Comparison of ENCODE assay signal across 20 cellular contexts in the genomic region with DNA sequence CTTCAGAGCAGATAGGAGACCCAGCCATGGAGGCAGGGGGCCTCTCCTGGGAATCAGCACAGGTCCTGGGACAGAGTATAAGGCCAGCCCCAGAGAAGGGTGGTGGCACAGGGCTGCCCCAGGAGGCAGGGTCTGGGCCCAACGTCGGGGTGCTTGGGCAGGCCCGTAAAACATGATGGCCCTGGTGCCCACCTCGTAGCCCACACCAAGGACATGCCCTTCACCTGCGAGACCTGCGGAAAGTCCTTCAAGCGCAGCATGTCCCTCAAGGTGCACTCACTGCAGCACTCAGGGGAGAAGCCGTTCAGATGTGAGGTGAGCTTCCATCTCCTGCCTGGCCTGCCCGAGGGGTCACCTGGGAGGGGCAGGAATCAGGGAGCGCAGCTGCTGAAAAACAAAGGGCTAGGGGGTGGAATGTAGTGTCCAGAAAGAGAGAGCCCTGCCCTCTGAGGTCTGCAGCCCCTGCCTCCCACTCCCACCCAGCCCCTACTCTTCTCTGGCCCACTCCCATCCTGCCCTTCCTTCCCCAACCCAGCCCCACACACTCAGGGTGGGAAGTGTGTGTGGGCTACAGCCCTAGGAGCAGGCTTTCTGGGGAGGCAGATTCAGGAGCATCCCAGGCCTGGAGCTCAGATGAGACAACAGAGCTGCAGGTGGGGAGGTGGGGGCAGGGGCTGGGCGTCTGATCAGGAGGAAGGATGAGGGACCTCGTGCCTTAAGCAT. TPM values are rescaled to one million over a fixed set of nuclear protein-coding genes. Genes with fewer than 3 reads are reported as not detected.
DNase-seq lines count a peak whose midpoint lies in the region; ATAC-seq, FAIRE-seq and TF ChIP-seq lines count a peak whose summit lies in the region.
"Had no signal": no experiment of that assay in that cellular context is flagged by ENCODE, and none has a peak within 500 bp of the region (broad histone marks: within the 10 kb centered on the region; RNA-seq: fewer than 3 reads in every experiment).

No MANE protein-coding gene starts in this region.

- TF ChIP-seq RAD21 in HepG2 (CRISPR knock-in tag; IDR thresholded peaks at IDR 0.05): no peak

- no peaks in the 10 kb centered on the region for H4K20me1 ChIP-seq in HepG2 (ENCODE audit: insufficient read depth, low read length)

- H3K9me3 ChIP-seq in HepG2 (ENCODE audit: low read length) (no peaks in the 10 kb centered on the region), right lobe of liver (no peaks in the 10 kb centered on the region), HEK293 (ENCODE audit: control insufficient read depth, insufficient read depth, low read depth, low read length) (no peaks in the 10 kb centered on the region), mesenchymal stem cell (ENCODE audit: control insufficient read depth, low read length) (no peaks in the 10 kb centered on the region)
- H3K9me3 ChIP-seq: MG63 had no signal

- peaks cover 14% of the 10 kb centered on the region for H3K79me1 ChIP-seq in mesenchymal stem cell (replicated peaks; ENCODE audit: low read length, poor library complexity, severe bottlenecking)

- no peaks in the 10 kb centered on the region for H3K79me2 ChIP-seq in HepG2 (ENCODE audit: insufficient read depth, low read length)

- H3K36me3 ChIP-seq in HepG2 (replicated peaks in 1 of 2; ENCODE audit: control insufficient read depth in 1 of 2, insufficient read depth in 2 of 2, low read length in 2 of 2): no peaks in the 10 kb centered on the region
- no peaks in the 10 kb centered on the region for H3K36me3 ChIP-seq in right lobe of liver
- peaks cover 0 to 49% of the 10 kb centered on the region in 2 experiments; a peak in 1 of 3 replicates for H3K36me3 ChIP-seq in HEK293 (ENCODE audit: control insufficient read depth in 2 of 2, insufficient read depth in 1 of 2, low read length in 2 of 2)
- H3K36me3 ChIP-seq in mesenchymal stem cell (ENCODE audit: control insufficient read depth in 1 of 2, insufficient read depth in 2 of 2, low read depth in 1 of 2, low read length in 2 of 2): peaks cover 35 to 71% of the 10 kb centered on the region in 2 experiments

- no peaks in the 10 kb centered on the region for H3K27me3 ChIP-seq in HepG2 (ENCODE audit: control insufficient read depth in 1 of 2, insufficient read depth in 2 of 2, low read length in 2 of 2)
- no peaks in the 10 kb centered on the region for H3K27me3 ChIP-seq in right lobe of liver
- peaks cover 0 to under 1% of the 10 kb centered on the region in 2 experiments for H3K27me3 ChIP-seq in mesenchymal stem cell (ENCODE audit: control insufficient read depth in 1 of 2, insufficient read depth in 1 of 2, low read length in 2 of 2)
- H3K27me3 ChIP-seq: MG63 had no signal

- H3K27ac Mint-ChIP-seq in stimulated activated naive B cell treated with anti-CD40 and anti-IgM and Interleukin-4, amounts not matched to agents 10 μg/mL and 1 μg/mL and 100 μg/mL, for 72 hours: peak overlapping the region; percentile 65
- no peak overlapping the region for H3K27ac Mint-ChIP-seq in activated naive CD4-positive, alpha-beta T cell treated with anti-CD3 and anti-CD28 coated beads, Interleukin-2, amount 10 ng/mL, durations not matched to agents 7 days and 5 days
- H3K27ac Mint-ChIP-seq: CD8-positive, alpha-beta T cell had no signal

- FAIRE-seq in HepG2 (lab: Jason Lieb, UNC) (no peak), urothelium cell line (lab: Jason Lieb, UNC) (no peak)
- FAIRE-seq: GM12878, H54 had no signal

- no peak overlapping the region for H2BK120ac ChIP-seq in mesenchymal stem cell (ENCODE audit: low read depth, low read length)

- intact Hi-C loops in HepG2 (cut with micrococcal nuclease; ENCODE audit: unreplicated experiment) (no loop called here), right lobe of liver (cut with DNase I) (no loop called here)

- ATAC-seq in HepG2: no peak
- ATAC-seq in right lobe of liver: no peak
- no peak for ATAC-seq in stimulated activated naive B cell treated with anti-CD40 and anti-IgM and Interleukin-4, amounts not matched to agents 10 μg/mL and 1 μg/mL and 100 μg/mL, for 72 hours (replicated peaks)
- ATAC-seq: CD8-positive, alpha-beta T cell; Right ventricle myocardium inferior had no signal

- H3K14ac ChIP-seq in mesenchymal stem cell (ENCODE audit: low read length in 2 of 2): no peak overlapping the region

- H3K27ac ChIP-seq in HepG2 (ENCODE audit: extremely low read length, insufficient read depth, low read length) (no peak overlapping the region), right lobe of liver (no peak overlapping the region), HEK293 (ENCODE audit: extremely low read depth, low read depth, low read length) (no peak overlapping the region), mesenchymal stem cell (ENCODE audit: low read length, poor library complexity, severe bottlenecking) (no peak overlapping the region)
- H3K27ac ChIP-seq: SK-N-MC had no signal

- H3K23ac ChIP-seq in mesenchymal stem cell (ENCODE audit: low read length in 2 of 2): no peak overlapping the region

- no peak overlapping the region for H3K18ac ChIP-seq in mesenchymal stem cell (ENCODE audit: low read depth in 1 of 2, low read length in 2 of 2)

- no peak overlapping the region for H3K9ac ChIP-seq in HepG2 (ENCODE audit: insufficient read depth, low read depth, low read length)
- H3K9ac ChIP-seq in mesenchymal stem cell (ENCODE audit: low read length): no peak overlapping the region

- no peaks in the 10 kb centered on the region for H3K27me3 Mint-ChIP-seq in stimulated activated naive B cell treated with anti-CD40 and anti-IgM and Interleukin-4, amounts not matched to agents 10 μg/mL and 1 μg/mL and 100 μg/mL, for 72 hours
- H3K27me3 Mint-ChIP-seq in activated naive CD4-positive, alpha-beta T cell treated with anti-CD3 and anti-CD28 coated beads, Interleukin-2, amount 10 ng/mL, durations not matched to agents 7 days and 5 days: peaks cover 12% of the 10 kb centered on the region

- peaks cover 14% of the 10 kb centered on the region for H3K4me1 ChIP-seq in HepG2 (ENCODE audit: insufficient read depth, low read length)
- H3K4me1 ChIP-seq in right lobe of liver: no peaks in the 10 kb centered on the region
- H3K4me1 ChIP-seq in HEK293 (ENCODE audit: control insufficient read depth, insufficient read depth, low read length): no peaks in the 10 kb centered on the region
- peaks cover 20% of the 10 kb centered on the region for H3K4me1 ChIP-seq in mesenchymal stem cell (ENCODE audit: control insufficient read depth, insufficient read depth, low read depth, low read length)

- H3K4me2 ChIP-seq in HepG2 (ENCODE audit: low read depth, low read length) (no peak overlapping the region), mesenchymal stem cell (ENCODE audit: low read length, poor library complexity, severe bottlenecking) (no peak overlapping the region)

- 73% methylated on average over 6 of the region's 12 CpGs for WGBS in HepG2 (ENCODE audit: low lambda C conversion rate)
- 95% methylated on average over 6 of the region's 12 CpGs for WGBS in right lobe of liver (ENCODE audit: insufficient coverage, low coverage, low lambda C conversion rate, missing lambda C conversion rate)
- 96% methylated on average over 9 of the region's 12 CpGs for WGBS in mesenchymal stem cell

- H4K91ac ChIP-seq in mesenchymal stem cell (ENCODE audit: low read length): peak overlapping the region; percentile 29

- TF ChIP-seq CTCF in HepG2 (CRISPR knock-in tag; IDR thresholded peaks at IDR 0.05): no peak
- TF ChIP-seq CTCF in right lobe of liver (IDR thresholded peaks at IDR 0.05): no peak
- no peak for TF ChIP-seq CTCF in HEK293 (tag by site-specific recombination; IDR thresholded peaks at IDR 0.05)

- no peaks in the 10 kb centered on the region for H3K36me3 Mint-ChIP-seq in stimulated activated naive B cell treated with anti-CD40 and anti-IgM and Interleukin-4, amounts not matched to agents 10 μg/mL and 1 μg/mL and 100 μg/mL, for 72 hours
- H3K36me3 Mint-ChIP-seq in activated naive CD4-positive, alpha-beta T cell treated with anti-CD3 and anti-CD28 coated beads, Interleukin-2, amount 10 ng/mL, durations not matched to agents 7 days and 5 days: no peaks in the 10 kb centered on the region
- H3K36me3 Mint-ChIP-seq: CD8-positive, alpha-beta T cell had no signal

- H4K8ac ChIP-seq in mesenchymal stem cell (ENCODE audit: low read length): no peak overlapping the region

- in situ Hi-C loops in HepG2 (cut with HindIII; ENCODE audit: extremely low pct_ligation_motif_present, low pct_unique_long_range_greater_than_20kb): no loop called here

- no peak overlapping the region for H2BK5ac ChIP-seq in mesenchymal stem cell (ENCODE audit: low read depth, low read length, poor library complexity, severe bottlenecking)

- BruUV-seq in HepG2 (replicated peaks; lab: Mats Ljungman, UMichigan): no TSS peak

- POLR2A ChIA-PET in HepG2 (lab: Yijun Ruan, JAX) (no interaction called here), HEK293 (lab: Yijun Ruan, JAX) (interaction anchor here (1.0 kb wide), 1 partner anchor 10 kb away, joined by 3 read pairs; no protein-coding TSS in a partner anchor)

- H2AK5ac ChIP-seq in mesenchymal stem cell (ENCODE audit: low read length, severe bottlenecking): no peak overlapping the region

- TF ChIP-seq EP300 in HepG2 (IDR thresholded peaks at IDR 0.05; ENCODE audit: low read depth in 2 of 2, low read length in 2 of 2): no peak
- TF ChIP-seq EP300 in HepG2 (CRISPR knock-in tag; IDR thresholded peaks at IDR 0.05; ENCODE audit: borderline replicate concordance): no peak

- DNase-seq in HepG2 (ENCODE audit: low spot score) (no peak), right lobe of liver (no peak), mesenchymal stem cell (no peak), urothelium cell line (ENCODE audit: low spot score) (no peak), RKO (ENCODE audit: low spot score) (no peak)
- DNase-seq in stimulated activated naive B cell treated with anti-CD40 and anti-IgM and Interleukin-4, amounts not matched to agents 10 μg/mL and 1 μg/mL and 100 μg/mL, for 72 hours: no peak
- DNase-seq in activated naive CD4-positive, alpha-beta T cell treated with anti-CD3 and anti-CD28 coated beads, Interleukin-2, amount 10 ng/mL, durations not matched to agents 7 days and 5 days: no peak
- DNase-seq: ACHN; CD8-positive, alpha-beta T cell; DMS79 treated with DMSO at 0.1 percent for 48 hours; MG63; NCI-H1092; NCI-H2227 treated with DMSO at 0.1 percent for 48 hours; NCI-H524 treated with DMSO at 0.1 percent for 48 hours had no signal

- peaks cover 11 to 17% of the 10 kb centered on the region in 2 donors for H3K4me1 Mint-ChIP-seq in stimulated activated naive B cell treated with anti-CD40 and anti-IgM and Interleukin-4, amounts not matched to agents 10 μg/mL and 1 μg/mL and 100 μg/mL, for 72 hours
- no peaks in the 10 kb centered on the region for H3K4me1 Mint-ChIP-seq in activated naive CD4-positive, alpha-beta T cell treated with anti-CD3 and anti-CD28 coated beads, Interleukin-2, amount 10 ng/mL, durations not matched to agents 7 days and 5 days

- no peak overlapping the region for H3K4me3 ChIP-seq in HepG2 (replicated peaks in 1 of 3; ENCODE audit: insufficient read depth in 1 of 3, low read depth in 2 of 3, low read length in 3 of 3)
- no peak overlapping the region for H3K4me3 ChIP-seq in right lobe of liver
- H3K4me3 ChIP-seq in HEK293 (ENCODE audit: low read depth, low read length): no peak overlapping the region
- no peak overlapping the region for H3K4me3 ChIP-seq in mesenchymal stem cell (ENCODE audit: insufficient read depth in 1 of 2, low read depth in 1 of 2, low read length in 2 of 2)
- H3K4me3 ChIP-seq: GM12878, MG63, SK-N-MC had no signal

- H2BK12ac ChIP-seq in mesenchymal stem cell (ENCODE audit: low read length in 2 of 2): no peak overlapping the region

- H3K4me3 Mint-ChIP-seq in stimulated activated naive B cell treated with anti-CD40 and anti-IgM and Interleukin-4, amounts not matched to agents 10 μg/mL and 1 μg/mL and 100 μg/mL, for 72 hours: no peak overlapping the region
- no peak overlapping the region for H3K4me3 Mint-ChIP-seq in activated naive CD4-positive, alpha-beta T cell treated with anti-CD3 and anti-CD28 coated beads, Interleukin-2, amount 10 ng/mL, durations not matched to agents 7 days and 5 days
- H3K4me3 Mint-ChIP-seq: CD8-positive, alpha-beta T cell had no signal

- H3K4ac ChIP-seq in mesenchymal stem cell (ENCODE audit: low read depth in 1 of 2, low read length in 2 of 2): no peak overlapping the region

- no peak overlapping the region for H2AFZ ChIP-seq in HepG2 (ENCODE audit: low read length)
- H2AFZ ChIP-seq in mesenchymal stem cell (ENCODE audit: low read depth, low read length): no peak overlapping the region

- CTCF ChIA-PET in HepG2 (lab: Yijun Ruan, JAX; ENCODE audit: low intra/inter-chr PET ratio, low total read pairs): no interaction called here
- CTCF ChIA-PET in HEK293 (lab: Yijun Ruan, JAX): interaction anchor here (0.6 kb wide), 1 partner anchor 124 kb away, joined by 5 read pairs; no protein-coding TSS in a partner anchor
- CTCF ChIA-PET in activated naive CD4-positive, alpha-beta T cell treated with anti-CD3 and anti-CD28 coated beads, Interleukin-2, amount 10 ng/mL, durations not matched to agents 7 days and 5 days (lab: Charles Lee): no interaction called here

- no peaks in the 10 kb centered on the region for H3K9me3 Mint-ChIP-seq in stimulated activated naive B cell treated with anti-CD40 and anti-IgM and Interleukin-4, amounts not matched to agents 10 μg/mL and 1 μg/mL and 100 μg/mL, for 72 hours
- no peaks in the 10 kb centered on the region for H3K9me3 Mint-ChIP-seq in activated naive CD4-positive, alpha-beta T cell treated with anti-CD3 and anti-CD28 coated beads, Interleukin-2, amount 10 ng/mL, durations not matched to agents 7 days and 5 days
- H3K9me3 Mint-ChIP-seq: CD8-positive, alpha-beta T cell had no signal

- TF ChIP-seq POLR2A in HepG2 (IDR thresholded peaks at IDR 0.05; ENCODE audit: insufficient read depth in 1 of 2, low read depth in 2 of 2, low read length in 2 of 2) (no peak), right lobe of liver (IDR thresholded peaks at IDR 0.05) (no peak)

- no peak overlapping the region for H2BK15ac ChIP-seq in mesenchymal stem cell (ENCODE audit: low read depth, poor library complexity, severe bottlenecking)

RNA-seq across cellular contexts. Expression of gene ZBTB47, which starts 9.5 kb away (rescaled TPM):
- total RNA-seq in HepG2 (2016; rRNA removed; fragmentation: Illumina TruSeq; extraction: Trizol): 1.4 and 3.1 TPM in 2 replicates
- 0.20 and 0.44 TPM in 2 replicates for total RNA-seq in HepG2 (2016; cell fraction: cytosol; rRNA removed; fragmentation: Illumina TruSeq; extraction: Trizol; ENCODE audit: low read depth)
- 1.4 and 3.1 TPM in 2 replicates for total RNA-seq in HepG2 (2016; cell fraction: insoluble cytoplasmic fraction; rRNA removed; fragmentation: Illumina TruSeq; extraction: Trizol)
- 1.5 and 1.6 TPM in 2 replicates for total RNA-seq in HepG2 (2016; cell fraction: membrane; rRNA removed; fragmentation: Illumina TruSeq; extraction: Trizol)
- total RNA-seq in HepG2 (2016; cell fraction: nucleus; rRNA removed; fragmentation: Illumina TruSeq; extraction: Trizol): 2.9 and 3.4 TPM in 2 replicates
- 1.5 and 2.4 TPM in 2 replicates for polyA plus RNA-seq in HepG2 (2011; rRNA removed)
- 1.3 and 1.5 TPM in 2 replicates for polyA plus RNA-seq in HepG2 (2011; cell fraction: cytosol; rRNA removed)
- 5.0 and 5.4 TPM in 2 replicates for polyA plus RNA-seq in HepG2 (2011; cell fraction: nucleus; rRNA removed)
- polyA plus RNA-seq in HepG2 (2012): 1.1 and 1.5 TPM in 2 replicates
- 0.19 and 0.20 TPM in 2 replicates for polyA plus RNA-seq in HepG2 (2016; cell fraction: cytosol; fragmentation: Illumina TruSeq; extraction: Trizol; ENCODE audit: low read depth)
- 1.4 and 1.5 TPM in 2 replicates for polyA plus RNA-seq in HepG2 (2016; cell fraction: insoluble cytoplasmic fraction; fragmentation: Illumina TruSeq; extraction: Trizol; ENCODE audit: low read depth)
- polyA plus RNA-seq in HepG2 (2016; cell fraction: membrane; fragmentation: Illumina TruSeq; extraction: Trizol; ENCODE audit: low read depth): 0.82 and 1.3 TPM in 2 replicates
- 2.3 and 3.8 TPM in 2 replicates for polyA plus RNA-seq in HepG2 (2016; cell fraction: nucleus; fragmentation: Illumina TruSeq; extraction: Trizol; ENCODE audit: insufficient read depth, low read depth)
- 7.3 and 12.7 TPM in 2 replicates for polyA minus RNA-seq in HepG2 (2011; rRNA and poly(A)+ RNA removed; ENCODE audit: low replicate concordance)
- polyA minus RNA-seq in HepG2 (2011; cell fraction: cytosol; rRNA and poly(A)+ RNA removed): 1.7 and 1.8 TPM in 2 replicates
- polyA minus RNA-seq in HepG2 (2011; cell fraction: nucleus; rRNA and poly(A)+ RNA removed): 4.7 and 5.2 TPM in 2 replicates
- total RNA-seq in right lobe of liver: 1 to 10 TPM; 2.2 to 8.9 (median 4.9) TPM
- 10.8 TPM for polyA plus RNA-seq in mesenchymal stem cell (2013, experiment 1 of 2)
- 9.7 TPM for polyA plus RNA-seq in mesenchymal stem cell (2013, experiment 2 of 2)

RNA-seq across cellular contexts. Expression of gene KLHL40, which starts 22.4 kb away (rescaled TPM):
- total RNA-seq in HepG2 (2016; rRNA removed; fragmentation: Illumina TruSeq; extraction: Trizol) (not detected in 2 replicates), right lobe of liver (under 1 TPM in 2 of 6 experiments, not detected in 4; 0.19 to 0.68 TPM)
- total RNA-seq in HepG2 (2016; cell fraction: cytosol; rRNA removed; fragmentation: Illumina TruSeq; extraction: Trizol; ENCODE audit: low read depth): not detected in 2 replicates
- not detected in 2 replicates for total RNA-seq in HepG2 (2016; cell fraction: insoluble cytoplasmic fraction; rRNA removed; fragmentation: Illumina TruSeq; extraction: Trizol)
- not detected in 2 replicates for total RNA-seq in HepG2 (2016; cell fraction: membrane; rRNA removed; fragmentation: Illumina TruSeq; extraction: Trizol)
- total RNA-seq in HepG2 (2016; cell fraction: nucleus; rRNA removed; fragmentation: Illumina TruSeq; extraction: Trizol): not detected in 2 replicates
- polyA plus RNA-seq in HepG2 (2011; rRNA removed): not detected in 2 replicates
- polyA plus RNA-seq in HepG2 (2011; cell fraction: cytosol; rRNA removed): not detected in 2 replicates
- not detected in 2 replicates for polyA plus RNA-seq in HepG2 (2011; cell fraction: nucleus; rRNA removed)
- polyA plus RNA-seq in HepG2 (2012): not detected in 2 replicates
- not detected in 2 replicates for polyA plus RNA-seq in HepG2 (2016; cell fraction: cytosol; fragmentation: Illumina TruSeq; extraction: Trizol; ENCODE audit: low read depth)
- not detected in 2 replicates for polyA plus RNA-seq in HepG2 (2016; cell fraction: insoluble cytoplasmic fraction; fragmentation: Illumina TruSeq; extraction: Trizol; ENCODE audit: low read depth)
- not detected in 2 replicates for polyA plus RNA-seq in HepG2 (2016; cell fraction: membrane; fragmentation: Illumina TruSeq; extraction: Trizol; ENCODE audit: low read depth)
- not detected in 2 replicates for polyA plus RNA-seq in HepG2 (2016; cell fraction: nucleus; fragmentation: Illumina TruSeq; extraction: Trizol; ENCODE audit: insufficient read depth, low read depth)
- polyA minus RNA-seq in HepG2 (2011; rRNA and poly(A)+ RNA removed; ENCODE audit: low replicate concordance): 0.12 TPM in 1 of 2 replicates, not detected in the other
- polyA minus RNA-seq in HepG2 (2011; cell fraction: cytosol; rRNA and poly(A)+ RNA removed): not detected in 2 replicates
- not detected in 2 replicates for polyA minus RNA-seq in HepG2 (2011; cell fraction: nucleus; rRNA and poly(A)+ RNA removed)
- polyA plus RNA-seq in mesenchymal stem cell (2013, experiment 1 of 2): not detected
- polyA plus RNA-seq in mesenchymal stem cell (2013, experiment 2 of 2): not detected
- total RNA-seq: CD8-positive, alpha-beta T cell; G401; GM12878; Right ventricle myocardium inferior had no signal
- polyA plus RNA-seq: GM12878 had no signal

RNA-seq across cellular contexts. Expression of gene HHATL, which starts 39.6 kb away (rescaled TPM):
- total RNA-seq in HepG2 (2016; rRNA removed; fragmentation: Illumina TruSeq; extraction: Trizol): not detected in 2 replicates
- not detected in 2 replicates for total RNA-seq in HepG2 (2016; cell fraction: cytosol; rRNA removed; fragmentation: Illumina TruSeq; extraction: Trizol; ENCODE audit: low read depth)
- not detected in 2 replicates for total RNA-seq in HepG2 (2016; cell fraction: insoluble cytoplasmic fraction; rRNA removed; fragmentation: Illumina TruSeq; extraction: Trizol)
- not detected in 2 replicates for total RNA-seq in HepG2 (2016; cell fraction: membrane; rRNA removed; fragmentation: Illumina TruSeq; extraction: Trizol)
- total RNA-seq in HepG2 (2016; cell fraction: nucleus; rRNA removed; fragmentation: Illumina TruSeq; extraction: Trizol): 0.62 TPM in 1 of 2 replicates, not detected in the other
- 0.04 and 0.26 TPM in 2 replicates for polyA plus RNA-seq in HepG2 (2011; rRNA removed)
- 0.08 TPM in 2 replicates for polyA plus RNA-seq in HepG2 (2011; cell fraction: cytosol; rRNA removed)
- 0.74 and 1.2 TPM in 2 replicates for polyA plus RNA-seq in HepG2 (2011; cell fraction: nucleus; rRNA removed)
- polyA plus RNA-seq in HepG2 (2012): not detected in 2 replicates
- not detected in 2 replicates for polyA plus RNA-seq in HepG2 (2016; cell fraction: cytosol; fragmentation: Illumina TruSeq; extraction: Trizol; ENCODE audit: low read depth)
- polyA plus RNA-seq in HepG2 (2016; cell fraction: insoluble cytoplasmic fraction; fragmentation: Illumina TruSeq; extraction: Trizol; ENCODE audit: low read depth): not detected in 2 replicates
- polyA plus RNA-seq in HepG2 (2016; cell fraction: membrane; fragmentation: Illumina TruSeq; extraction: Trizol; ENCODE audit: low read depth): not detected in 2 replicates
- not detected in 2 replicates for polyA plus RNA-seq in HepG2 (2016; cell fraction: nucleus; fragmentation: Illumina TruSeq; extraction: Trizol; ENCODE audit: insufficient read depth, low read depth)
- polyA minus RNA-seq in HepG2 (2011; rRNA and poly(A)+ RNA removed; ENCODE audit: low replicate concordance): not detected in 2 replicates
- polyA minus RNA-seq in HepG2 (2011; cell fraction: cytosol; rRNA and poly(A)+ RNA removed): not detected in 2 replicates
- 0.62 TPM in 1 of 2 replicates, not detected in the other for polyA minus RNA-seq in HepG2 (2011; cell fraction: nucleus; rRNA and poly(A)+ RNA removed)
- total RNA-seq in right lobe of liver: 1 to 10 TPM in 1 of 6 experiments, under 1 TPM in 2, not detected in 3; 0.29 to 1.0 (median 0.60) TPM
- not detected for polyA plus RNA-seq in mesenchymal stem cell (2013, experiment 1 of 2)
- polyA plus RNA-seq in mesenchymal stem cell (2013, experiment 2 of 2): not detected
- total RNA-seq: CD8-positive, alpha-beta T cell; G401; GM12878 had no signal
- polyA plus RNA-seq: GM12878 had no signal
